ENCODE assay signal across 8 cellular contexts in the genomic region with DNA sequence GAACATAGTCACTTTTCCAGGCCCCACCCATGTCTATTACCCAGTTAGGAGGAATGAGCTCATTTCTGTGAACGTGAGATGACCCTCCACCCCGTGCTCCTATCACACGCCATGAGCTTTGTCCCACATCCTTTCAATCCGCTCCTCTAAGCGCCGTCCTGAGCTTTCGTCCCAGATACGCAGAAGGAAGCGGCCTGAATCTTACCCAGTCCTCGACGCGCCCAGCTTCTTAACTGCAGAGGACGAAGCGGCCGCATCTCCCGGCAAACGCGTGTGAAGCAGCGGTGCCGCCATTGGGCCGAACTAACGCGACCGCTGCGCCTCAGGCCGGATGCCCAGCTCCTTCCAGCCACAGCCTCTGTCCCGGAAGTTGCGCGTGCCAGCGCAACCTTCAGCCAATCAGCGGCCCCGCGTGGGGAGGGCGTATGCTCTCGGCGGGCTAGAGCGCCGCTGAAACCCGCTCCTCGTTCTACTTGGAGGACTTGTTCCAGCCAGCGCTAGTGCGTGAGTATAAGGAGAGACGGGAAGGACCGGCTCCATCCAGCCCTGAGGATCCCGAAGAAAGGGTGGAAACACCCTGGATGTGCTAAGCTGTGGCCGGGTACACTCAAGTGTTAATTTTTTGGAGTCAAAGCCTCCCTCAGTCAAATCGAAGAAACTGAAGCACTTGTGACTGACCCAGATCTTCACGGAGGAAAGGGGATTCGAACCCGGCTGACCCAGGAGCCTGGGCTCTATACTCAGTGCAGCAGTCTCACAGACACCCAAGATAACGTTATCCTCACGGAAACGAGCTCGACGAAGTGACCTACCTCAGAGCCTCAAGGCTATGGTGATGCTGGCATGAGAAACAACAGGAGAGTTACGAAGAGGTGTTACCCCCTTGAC. TPM values are rescaled to one million over a fixed set of nuclear protein-coding genes. Genes with fewer than 3 reads are reported as not detected.
A peak's percentile ranks its signal among the peaks of the same experiment; 100 is the strongest.
DNase-seq lines count a peak whose midpoint lies in the region; ATAC-seq lines count a peak whose summit lies in the region.
"Not testable (repeated sequence)": the region's sequence is repeated elsewhere in the genome, so short reads cannot be mapped to it uniquely, and the experiment has no call there.

A gene with protein sequence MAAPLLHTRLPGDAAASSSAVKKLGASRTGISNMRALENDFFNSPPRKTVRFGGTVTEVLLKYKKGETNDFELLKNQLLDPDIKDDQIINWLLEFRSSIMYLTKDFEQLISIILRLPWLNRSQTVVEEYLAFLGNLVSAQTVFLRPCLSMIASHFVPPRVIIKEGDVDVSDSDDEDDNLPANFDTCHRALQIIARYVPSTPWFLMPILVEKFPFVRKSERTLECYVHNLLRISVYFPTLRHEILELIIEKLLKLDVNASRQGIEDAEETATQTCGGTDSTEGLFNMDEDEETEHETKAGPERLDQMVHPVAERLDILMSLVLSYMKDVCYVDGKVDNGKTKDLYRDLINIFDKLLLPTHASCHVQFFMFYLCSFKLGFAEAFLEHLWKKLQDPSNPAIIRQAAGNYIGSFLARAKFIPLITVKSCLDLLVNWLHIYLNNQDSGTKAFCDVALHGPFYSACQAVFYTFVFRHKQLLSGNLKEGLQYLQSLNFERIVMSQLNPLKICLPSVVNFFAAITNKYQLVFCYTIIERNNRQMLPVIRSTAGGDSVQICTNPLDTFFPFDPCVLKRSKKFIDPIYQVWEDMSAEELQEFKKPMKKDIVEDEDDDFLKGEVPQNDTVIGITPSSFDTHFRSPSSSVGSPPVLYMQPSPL (minus strand): TSS at position 333 of the 888 bp plus-strand sequence. CDS start 39 bp downstream, at position 294.

- H2BK15ac ChIP-seq in mesenchymal stem cell (ENCODE audit: low read depth, poor library complexity, severe bottlenecking), result not testable (repeated sequence)

- H2AFZ ChIP-seq in mesenchymal stem cell (ENCODE audit: low read depth, low read length), result peak within 1 kb of the TSS; percentile 43

- not testable (repeated sequence) for H3K14ac ChIP-seq in mesenchymal stem cell (ENCODE audit: low read length in 2 of 2)

- peak within 1 kb of the TSS; percentile 74 for H3K4me2 ChIP-seq in mesenchymal stem cell (ENCODE audit: low read length, poor library complexity, severe bottlenecking)

- WGBS in mesenchymal stem cell, result 2% methylated on average over 50 of the region's 56 CpGs

- H4K8ac ChIP-seq in mesenchymal stem cell (ENCODE audit: low read length), result peak within 1 kb of the TSS; percentile 78

- peaks cover 18 to 22% of the 10 kb centered on the region in 2 donors for H3K4me1 Mint-ChIP-seq in effector memory CD8-positive, alpha-beta T cell (ENCODE audit: low read depth in 2 of 2)

- H3K4me1 ChIP-seq in mesenchymal stem cell (ENCODE audit: control insufficient read depth, insufficient read depth, low read depth, low read length), result not testable (repeated sequence)

- H4K91ac ChIP-seq in mesenchymal stem cell (ENCODE audit: low read length), result peak within 1 kb of the TSS; percentile 39

- peak; percentile 79 for DNase-seq in COLO829 (ENCODE audit: low spot score)
- DNase-seq in HT1080 (ENCODE audit: low read depth), result peak; percentile 93
- peak; percentile 87 for DNase-seq in NOMO-1 treated with DMSO at 0.1 percent for 48 hours (lab: John Stamatoyannopoulos, UW; ENCODE audit: unreplicated experiment)
- peak; percentile 65 to 69 for DNase-seq in activated CD8-positive, alpha-beta memory T cell treated with anti-CD3 and anti-CD28 coated beads for 4 hours (ENCODE audit: low read depth in 2 of 2)
- DNase-seq in effector memory CD8-positive, alpha-beta T cell, result peak; percentile 71 to 74 (median 73)
- peak; percentile 94 for DNase-seq in mesenchymal stem cell
- peak; percentile 73 for DNase-seq in stimulated activated CD8-positive, alpha-beta memory T cell treated with anti-CD3 and anti-CD28 coated beads, Interleukin-12 subunit alpha, Interleukin-12 subunit beta, amount 100 ng/mL, for 24 hours (ENCODE audit: extremely low read depth)

- not testable (repeated sequence) for H3K9me3 ChIP-seq in mesenchymal stem cell (ENCODE audit: control insufficient read depth, low read length)

- H3K79me1 ChIP-seq in mesenchymal stem cell (replicated peaks; ENCODE audit: low read length, poor library complexity, severe bottlenecking), result not testable (repeated sequence)

- H3K4ac ChIP-seq in mesenchymal stem cell (ENCODE audit: low read depth in 1 of 2, low read length in 2 of 2), result peak within 1 kb of the TSS; percentile 82 to 89

- peak within 1 kb of the TSS; percentile 59 for H3K27ac ChIP-seq in mesenchymal stem cell (ENCODE audit: low read length, poor library complexity, severe bottlenecking)

- H3K18ac ChIP-seq in mesenchymal stem cell (ENCODE audit: low read depth in 1 of 2, low read length in 2 of 2), result peak within 1 kb of the TSS; percentile 28 to 87

- ATAC-seq in GM21367 (IDR thresholded peaks at IDR 0.05; ENCODE audit: unreplicated experiment), result peak; percentile 95
- ATAC-seq in effector memory CD8-positive, alpha-beta T cell (replicated peaks), result peak; percentile 99

- not testable (repeated sequence) for H2BK5ac ChIP-seq in mesenchymal stem cell (ENCODE audit: low read depth, low read length, poor library complexity, severe bottlenecking)

- peak within 1 kb of the TSS; percentile 80 to 92 for H3K4me3 ChIP-seq in mesenchymal stem cell (ENCODE audit: insufficient read depth in 1 of 2, low read depth in 1 of 2, low read length in 2 of 2)

- H3K27me3 ChIP-seq in mesenchymal stem cell (ENCODE audit: control insufficient read depth in 1 of 2, insufficient read depth in 1 of 2, low read length in 2 of 2), result not testable (repeated sequence)

- H3K27ac Mint-ChIP-seq in effector memory CD8-positive, alpha-beta T cell, result peak within 1 kb of the TSS; percentile 97 to 98

- not testable (repeated sequence) for H3K9me3 Mint-ChIP-seq in effector memory CD8-positive, alpha-beta T cell

- H3K36me3 ChIP-seq in mesenchymal stem cell (ENCODE audit: control insufficient read depth in 1 of 2, insufficient read depth in 2 of 2, low read depth in 1 of 2, low read length in 2 of 2), result peaks cover 0 to 15% of the 10 kb centered on the region in 2 experiments

- H3K9ac ChIP-seq in mesenchymal stem cell (ENCODE audit: low read length), result peak within 1 kb of the TSS; percentile 98

- peak within 1 kb of the TSS; percentile 97 to 99 for H3K4me3 Mint-ChIP-seq in effector memory CD8-positive, alpha-beta T cell

- not testable (repeated sequence) for H3K23ac ChIP-seq in mesenchymal stem cell (ENCODE audit: low read length in 2 of 2)

- H2BK120ac ChIP-seq in mesenchymal stem cell (ENCODE audit: low read depth, low read length), result peak within 1 kb of the TSS; percentile 58

- H3K27me3 Mint-ChIP-seq in effector memory CD8-positive, alpha-beta T cell, result not testable (repeated sequence)

- peaks cover 27% of the 10 kb centered on the region for H3K36me3 Mint-ChIP-seq in effector memory CD8-positive, alpha-beta T cell (ENCODE audit: insufficient read depth)

- H2AK5ac ChIP-seq in mesenchymal stem cell (ENCODE audit: low read length, severe bottlenecking), result not testable (repeated sequence)

- H2BK12ac ChIP-seq in mesenchymal stem cell (ENCODE audit: low read length in 2 of 2), result not testable (repeated sequence)

RNA-seq across cellular contexts. Expression of the gene that starts here (rescaled TPM):
- 42.2 and 45.4 TPM in 2 replicates for total RNA-seq in HT1080 (2014; rRNA removed; shearing (Covaris generic))
- polyA plus RNA-seq in HT1080 (2015; cell fraction: cytosol; rRNA removed), result 35.8 and 42.7 TPM in 2 replicates
- polyA plus RNA-seq in HT1080 (2015; cell fraction: nucleus; rRNA removed), result 65.3 and 73.7 TPM in 2 replicates
- 11.7 TPM for polyA plus RNA-seq in mesenchymal stem cell (2013, experiment 1 of 2)
- 12.7 TPM for polyA plus RNA-seq in mesenchymal stem cell (2013, experiment 2 of 2)

Comparison
In these comparisons a context has a peak if more than half of its experiments do, and no peak if none do; other contexts are left out.
1. Peak in every context shown above with its lines: DNase-seq, ATAC-seq, H3K4me3 ChIP-seq and H3K27ac ChIP-seq.